ENCODE assay signal across 30 cellular contexts in genomic region chr1:205309741-205310140, GRCh38. TPM values are rescaled to one million over a fixed set of nuclear protein-coding genes. Genes with fewer than 3 reads are reported as not detected.
A peak's percentile ranks its signal among the peaks of the same experiment; 100 is the strongest.
DNase-seq lines count a peak whose midpoint lies in the region; ATAC-seq and TF ChIP-seq lines count a peak whose summit lies in the region.
"Had no signal": no experiment of that assay in that cellular context is flagged by ENCODE, and none has a peak within 500 bp of the region (broad histone marks: within the 10 kb centered on the region; RNA-seq: fewer than 3 reads in every experiment).

No MANE protein-coding gene starts in this region.

- no peak for DNase-seq in activated naive CD4-positive, alpha-beta T cell treated with anti-CD3 and anti-CD28 coated beads, Interleukin-2, amount 50 U/mL, for 16 hours
- DNase-seq in activated B cell treated with CpG ODN at 0.5 μM for 24 hours = no peak
- DNase-seq in right lobe of liver = peak in 1 of 3 donors; percentile 46
- peak in 1 of 2 donors; percentile 24 for DNase-seq in thyroid gland
- DNase-seq in cerebellar cortex (ENCODE audit: low spot score) = no peak
- DNase-seq in ovary = no peak
- DNase-seq: activated CD8-positive, alpha-beta memory T cell treated with anti-CD3 and anti-CD28 coated beads for 24 hours; activated T-cell treated with anti-CD3 and anti-CD28 coated beads, Interleukin-2, amount 50 U/mL, for 1 hour; DMS153; foreskin melanocyte; KBM-7; left colon; mesendoderm; MG63; natural killer cell; NCI-H1694; NCI-H2171; NCI-H524; right cardiac atrium; SHP77 treated with DMSO at 0.1 percent for 48 hours; stimulated activated CD4-positive, alpha-beta T cell treated with anti-CD3 and anti-CD28 coated beads, Interleukin-12 subunit alpha, Interleukin-12 subunit beta, amount 100 ng/mL, for 4 hours; stimulated activated CD4-positive, alpha-beta T cell treated with anti-CD3 and anti-CD28 coated beads, Interleukin-4, amount 100 ng/mL, for 24 hours; stimulated activated naive CD4-positive, alpha-beta T cell treated with Interleukin-2 at 50 U/mL for 16 hours; testis had no signal

- peaks cover 7% of the 10 kb centered on the region for H3K36me3 Mint-ChIP-seq in activated naive CD4-positive, alpha-beta T cell treated with anti-CD3 and anti-CD28 coated beads, Interleukin-2, amount 50 U/mL, for 24 hours
- peaks cover 76% of the 10 kb centered on the region for H3K36me3 Mint-ChIP-seq in activated B cell treated with CpG ODN at 0.5 μM for 24 hours (ENCODE audit: low read depth)

- whole genome bisulfite sequencing in right lobe of liver (ENCODE audit: insufficient coverage, low coverage, low lambda C conversion rate, missing lambda C conversion rate) = 40% methylated on average over 1 of the region's 1 CpG
- 78% methylated on average over 1 of the region's 1 CpG; no CpG with 5 or more reads in 1 of the 2 donors for WGBS in thyroid gland, 2 donors
- WGBS in ovary, 3 donors = 46 to 81% (median 71%) methylated on average over 1 of the region's 1 CpG

- H3K4me3 ChIP-seq in right lobe of liver (no peak overlapping the region), thyroid gland (replicated peaks in 1 of 3) (no peak overlapping the region), ovary (no peak overlapping the region)
- H3K4me3 ChIP-seq: MG63, testis had no signal

- CTCF ChIA-PET in activated B cell treated with CpG ODN at 0.5 μM for 24 hours (lab: Charles Lee) = interaction anchor here (11.2 kb wide), 1 partner anchor 34 kb away, joined by 139 read pairs; no protein-coding TSS in a partner anchor

- peaks cover 0 to 57% (median 0%) of the 10 kb centered on the region in 4 donors for H3K4me1 ChIP-seq in right lobe of liver
- peaks cover 20 to 33% of the 10 kb centered on the region in 2 donors for H3K4me1 ChIP-seq in thyroid gland
- peaks cover 7% of the 10 kb centered on the region for H3K4me1 ChIP-seq in ovary (ENCODE audit: insufficient read depth)

- no peak overlapping the region for H3K27ac ChIP-seq in right lobe of liver
- peak overlapping the region in 2 of 3 donors; percentile 28 to 39 for H3K27ac ChIP-seq in thyroid gland
- no peak overlapping the region for H3K27ac ChIP-seq in ovary
- H3K27ac ChIP-seq: testis had no signal

- H3K27me3 ChIP-seq in right lobe of liver = no peaks in the 10 kb centered on the region
- H3K27me3 ChIP-seq in thyroid gland = no peaks in the 10 kb centered on the region
- H3K27me3 ChIP-seq in ovary = no peaks in the 10 kb centered on the region
- H3K27me3 ChIP-seq: MG63, testis had no signal

- H3K4me1 Mint-ChIP-seq in activated naive CD4-positive, alpha-beta T cell treated with anti-CD3 and anti-CD28 coated beads, Interleukin-2, amount 50 U/mL, for 24 hours = peaks cover 84% of the 10 kb centered on the region
- H3K4me1 Mint-ChIP-seq in activated B cell treated with CpG ODN at 0.5 μM for 24 hours = peaks cover 76% of the 10 kb centered on the region

- no peak for TF ChIP-seq POLR2A in right lobe of liver (IDR thresholded peaks at IDR 0.05)
- TF ChIP-seq POLR2A in thyroid gland (IDR thresholded peaks at IDR 0.05) = no peak
- TF ChIP-seq POLR2A in ovary (IDR thresholded peaks at IDR 0.05) = no peak

- H3K27ac Mint-ChIP-seq in activated naive CD4-positive, alpha-beta T cell treated with anti-CD3 and anti-CD28 coated beads, Interleukin-2, amount 50 U/mL, for 24 hours = peak overlapping the region; percentile 59
- H3K27ac Mint-ChIP-seq in activated B cell treated with CpG ODN at 0.5 μM for 24 hours = peak overlapping the region; percentile 98
- H3K27ac Mint-ChIP-seq: activated naive CD4-positive, alpha-beta T cell treated with anti-CD3 and anti-CD28 coated beads, Interleukin-2, amount 50 U/mL, for 72 hours had no signal

- no peaks in the 10 kb centered on the region for H3K9me3 ChIP-seq in right lobe of liver
- no peaks in the 10 kb centered on the region for H3K9me3 ChIP-seq in thyroid gland
- no peaks in the 10 kb centered on the region for H3K9me3 ChIP-seq in ovary
- H3K9me3 ChIP-seq: MG63, testis had no signal

- POLR2A ChIA-PET in activated B cell treated with CpG ODN at 0.5 μM for 24 hours (lab: Charles Lee) = interaction anchor here (1.2 to 24.9 kb wide), 4 partner anchors 9 to 348 kb away, joined by 4 to 1622 read pairs (median 23); partner anchors contain the start of gene NUAK2

- intact Hi-C loops in activated B cell treated with CpG ODN at 0.5 μM for 24 hours (cut with micrococcal nuclease) (loop anchor here (2.0 to 10.0 kb wide), 5 partner anchors 15 to 1615 kb away; partner anchors contain the start of genes FCMR, MDM4, RBBP5 and RHEX), right lobe of liver (cut with DNase I) (loop anchor here in 1 of 2 donors (5.0 kb wide), 1 partner anchor 32 kb away; no protein-coding TSS in a partner anchor), thyroid gland (cut with DNase I) (no loop called here), ovary (cut with DNase I) (no loop called here)

- H3K27me3 Mint-ChIP-seq in activated naive CD4-positive, alpha-beta T cell treated with anti-CD3 and anti-CD28 coated beads, Interleukin-2, amount 50 U/mL, for 24 hours = no peaks in the 10 kb centered on the region
- H3K27me3 Mint-ChIP-seq in activated B cell treated with CpG ODN at 0.5 μM for 24 hours = no peaks in the 10 kb centered on the region
- H3K27me3 Mint-ChIP-seq: central memory CD8-positive, alpha-beta T cell had no signal

- ATAC-seq in activated B cell treated with CpG ODN at 0.5 μM for 24 hours (ENCODE audit: low read depth) = no peak
- peak in 3 of 4 donors; percentile 4 to 58 (median 45) for ATAC-seq in right lobe of liver
- ATAC-seq in HG02763 (IDR thresholded peaks at IDR 0.05; ENCODE audit: unreplicated experiment) = no peak
- ATAC-seq: activated CD4-positive, CD25-positive, alpha-beta regulatory T cell treated with anti-CD3 and anti-CD28 coated beads, Interleukin-2, amount 50 U/mL, for 24 hours; activated naive CD4-positive, alpha-beta T cell treated with anti-CD3 and anti-CD28 coated beads, Interleukin-2, amount 50 U/mL, for 72 hours; HCT116; left colon; natural killer cell; right cardiac atrium had no signal

- no peak for TF ChIP-seq EP300 in ovary (IDR thresholded peaks at IDR 0.05)

- no peaks in the 10 kb centered on the region for H3K9me3 Mint-ChIP-seq in activated naive CD4-positive, alpha-beta T cell treated with anti-CD3 and anti-CD28 coated beads, Interleukin-2, amount 50 U/mL, for 24 hours
- H3K9me3 Mint-ChIP-seq in activated B cell treated with CpG ODN at 0.5 μM for 24 hours = no peaks in the 10 kb centered on the region
- H3K9me3 Mint-ChIP-seq: activated naive CD4-positive, alpha-beta T cell treated with anti-CD3 and anti-CD28 coated beads, Interleukin-2, amount 50 U/mL, for 72 hours; central memory CD8-positive, alpha-beta T cell; natural killer cell had no signal

- no peak overlapping the region for H3K4me3 Mint-ChIP-seq in activated naive CD4-positive, alpha-beta T cell treated with anti-CD3 and anti-CD28 coated beads, Interleukin-2, amount 50 U/mL, for 24 hours
- H3K4me3 Mint-ChIP-seq in activated B cell treated with CpG ODN at 0.5 μM for 24 hours = no peak overlapping the region
- H3K4me3 Mint-ChIP-seq: central memory CD8-positive, alpha-beta T cell; natural killer cell had no signal

- H3K36me3 ChIP-seq in right lobe of liver = peaks cover 0 to 44% (median 14%) of the 10 kb centered on the region in 4 donors
- H3K36me3 ChIP-seq in thyroid gland = peaks cover 50 to 57% of the 10 kb centered on the region in 2 donors
- no peaks in the 10 kb centered on the region for H3K36me3 ChIP-seq in ovary

- TF ChIP-seq CTCF in activated B cell treated with CpG ODN at 0.5 μM for 24 hours (IDR thresholded peaks at IDR 0.05) = no peak
- no peak for TF ChIP-seq CTCF in right lobe of liver (IDR thresholded peaks at IDR 0.05)
- no peak for TF ChIP-seq CTCF in thyroid gland (IDR thresholded peaks at IDR 0.05)
- no peak for TF ChIP-seq CTCF in ovary (IDR thresholded peaks at IDR 0.05)

RNA-seq across cellular contexts. Expression of gene NUAK2, which starts 11.8 kb away (rescaled TPM):
- 26.1 and 26.2 TPM in 2 replicates for total RNA-seq in activated B cell treated with CpG ODN at 0.5 μM for 24 hours
- total RNA-seq in right lobe of liver = 1 to 10 TPM in 5 of 6 experiments, under 1 TPM in 1; 0.88 to 5.1 (median 2.1) TPM
- total RNA-seq in thyroid gland = 10 to 100 TPM; 16.8 to 41.0 (median 26.8) TPM
- total RNA-seq in ovary = 10 to 100 TPM in 1 of 7 donors, 1 to 10 TPM in 6; 2.7 to 53.2 (median 3.7) TPM
- 1 to 10 TPM; 1.2 to 1.5 TPM for polyA plus RNA-seq in ovary

RNA-seq across cellular contexts. Expression of gene KLHDC8A, which starts 47.0 kb away (rescaled TPM):
- total RNA-seq in activated B cell treated with CpG ODN at 0.5 μM for 24 hours = 0.07 TPM in 1 of 2 replicates, not detected in the other
- under 1 TPM in 2 of 6 experiments, not detected in 4; 0.22 to 0.44 TPM for total RNA-seq in right lobe of liver
- total RNA-seq in thyroid gland = 1 to 10 TPM; 1.1 to 2.0 (median 1.5) TPM
- 100 to 1,000 TPM; 111 to 457 (median 270) TPM for total RNA-seq in ovary
- 100 to 1,000 TPM; 112 to 296 TPM for polyA plus RNA-seq in ovary
- total RNA-seq: activated naive CD4-positive, alpha-beta T cell treated with anti-CD3 and anti-CD28 coated beads, Interleukin-2, amount 50 U/mL, for 72 hours; natural killer cell had no signal

Comparison
In these comparisons a context has a peak if more than half of its experiments do, and no peak if none do; other contexts are left out.
1. ATAC-seq: peak in right lobe of liver (3 of 4); none in activated B cell treated with CpG ODN at 0.5 μM for 24 hours (single experiment) and HG02763 (single experiment).
2. H3K27ac ChIP-seq: peak in thyroid gland (2 of 3); none in right lobe of liver (0 of 3) and ovary (0 of 2).
3. RNA of gene KLHDC8A, which starts 47.0 kb away (total RNA-seq): 111 to 457 TPM in ovary; 1.1 to 2.0 TPM in thyroid gland, 0.07 TPM in activated B cell treated with CpG ODN at 0.5 μM for 24 hours and 0.22 to 0.44 TPM in right lobe of liver; every median in the first group is over 10 times any median in the second.